ENCODE assay signal across 8 cellular contexts in the genomic region with DNA sequence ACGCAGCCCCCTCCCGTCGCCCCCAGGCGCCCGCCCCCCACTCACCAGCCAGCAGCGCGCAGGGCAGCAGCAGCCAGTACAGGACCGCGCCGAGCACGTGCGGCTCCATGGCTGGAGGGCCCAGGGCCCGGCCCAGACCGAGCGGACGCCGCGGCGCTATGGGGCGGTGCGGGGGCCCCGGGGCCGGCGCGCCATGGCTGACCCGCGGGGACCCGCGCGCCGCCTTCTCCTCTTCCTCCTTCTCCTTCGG. TPM values are rescaled to one million over a fixed set of nuclear protein-coding genes. Genes with fewer than 3 reads are reported as not detected.
DNase-seq lines count a peak whose midpoint lies in the region; ATAC-seq and TF ChIP-seq lines count a peak whose summit lies in the region.

No MANE protein-coding gene starts in this region.

- H3K27ac Mint-ChIP-seq in activated naive CD8-positive, alpha-beta T cell treated with anti-CD3 and anti-CD28 coated beads, Interleukin-2, amount 10 ng/mL, durations not matched to agents 7 days and 5 days: no peak overlapping the region

- no peaks in the 10 kb centered on the region for H3K27me3 ChIP-seq in iPS-18a (ENCODE audit: control insufficient read depth, insufficient read depth, low read length)
- no peaks in the 10 kb centered on the region for H3K27me3 ChIP-seq in stomach

- H3K27ac ChIP-seq in HEK293 (ENCODE audit: extremely low read depth, low read depth, low read length): peak overlapping the region; percentile 76; the same call in 1 of the 2 replicates
- no peak overlapping the region for H3K27ac ChIP-seq in iPS-18a (ENCODE audit: low read length)
- H3K27ac ChIP-seq in stomach: peak overlapping the region; percentile 72 to 98 (median 90)

- 0 to 1% (median 0%) methylated on average over 4 to 32 of the region's 32 CpGs for WGBS in stomach, 5 donors

- H3K4me1 Mint-ChIP-seq in activated naive CD8-positive, alpha-beta T cell treated with anti-CD3 and anti-CD28 coated beads, Interleukin-2, amount 10 ng/mL, durations not matched to agents 7 days and 5 days: peaks cover 39% of the 10 kb centered on the region

- DNase-seq in activated naive CD8-positive, alpha-beta T cell treated with anti-CD3 and anti-CD28 coated beads, Interleukin-2, amount 10 ng/mL, durations not matched to agents 7 days and 5 days: no peak
- DNase-seq in stomach (no peak), NOMO-1 treated with dmso at 0.1 percent for 144 hours (lab: John Stamatoyannopoulos, UW; ENCODE audit: unreplicated experiment) (no peak), NCI-H2227 (lab: John Stamatoyannopoulos, UW; ENCODE audit: unreplicated experiment) (no peak), cerebellum (ENCODE audit: low spot score) (no peak)

- H3K36me3 ChIP-seq in HEK293 (ENCODE audit: control insufficient read depth in 2 of 2, insufficient read depth in 1 of 2, low read length in 2 of 2) (no peaks in the 10 kb centered on the region), iPS-18a (ENCODE audit: control insufficient read depth, low read depth, low read length) (no peaks in the 10 kb centered on the region), stomach (no peaks in the 10 kb centered on the region)

- CTCF ChIA-PET in HEK293 (lab: Yijun Ruan, JAX): interaction anchor here (0.6 to 1.6 kb wide), 4 partner anchors 10 to 869 kb away, joined by 3 to 5 read pairs (median 4); no protein-coding TSS in a partner anchor

- no peak for TF ChIP-seq POLR2A in stomach (IDR thresholded peaks at IDR 0.05)

- no peaks in the 10 kb centered on the region for H3K36me3 Mint-ChIP-seq in activated naive CD8-positive, alpha-beta T cell treated with anti-CD3 and anti-CD28 coated beads, Interleukin-2, amount 10 ng/mL, durations not matched to agents 7 days and 5 days

- POLR2A ChIA-PET in HEK293 (lab: Yijun Ruan, JAX): interaction anchor here (1.0 to 6.7 kb wide), 11 partner anchors 11 to 215 kb away, joined by 3 to 97 read pairs (median 5); a partner anchor contains a TSS
- POLR2A ChIA-PET in activated naive CD8-positive, alpha-beta T cell treated with anti-CD3 and anti-CD28 coated beads, Interleukin-2, amount 10 ng/mL, durations not matched to agents 7 days and 5 days (lab: Charles Lee): interaction anchor here (0.7 to 2.3 kb wide), 7 partner anchors 9 to 48 kb away, joined by 3 to 14 read pairs (median 5); a partner anchor contains a TSS

- peaks cover 25% of the 10 kb centered on the region for H3K4me1 ChIP-seq in HEK293 (ENCODE audit: control insufficient read depth, insufficient read depth, low read length)
- peaks cover 5% of the 10 kb centered on the region for H3K4me1 ChIP-seq in iPS-18a (ENCODE audit: control insufficient read depth, low read depth, low read length)
- peaks cover 46 to 57% (median 51%) of the 10 kb centered on the region in 4 donors for H3K4me1 ChIP-seq in stomach

- intact Hi-C loops in stomach (cut with DNase I; ENCODE audit: low total_unique reads): loop anchor here (5.0 kb wide), 1 partner anchor 42 kb away; no protein-coding TSS in a partner anchor

- H3K4me3 ChIP-seq in HEK293 (ENCODE audit: low read depth, low read length) (peak overlapping the region; percentile 53), iPS-18a (ENCODE audit: low read length) (peak overlapping the region; percentile 52), stomach (peak overlapping the region; percentile 70 to 89 (median 80))

- TF ChIP-seq CTCF in HEK293 (tag by site-specific recombination; IDR thresholded peaks at IDR 0.05): no peak
- no peak for TF ChIP-seq CTCF in stomach (IDR thresholded peaks at IDR 0.05)

- no peaks in the 10 kb centered on the region for H3K27me3 Mint-ChIP-seq in activated naive CD8-positive, alpha-beta T cell treated with anti-CD3 and anti-CD28 coated beads, Interleukin-2, amount 10 ng/mL, durations not matched to agents 7 days and 5 days

- no peak for TF ChIP-seq EP300 in stomach (IDR thresholded peaks at IDR 0.05)

- no peaks in the 10 kb centered on the region for H3K9me3 ChIP-seq in HEK293 (ENCODE audit: control insufficient read depth, insufficient read depth, low read depth, low read length)
- no peaks in the 10 kb centered on the region for H3K9me3 ChIP-seq in iPS-18a (ENCODE audit: control insufficient read depth, low read depth, low read length)
- no peaks in the 10 kb centered on the region for H3K9me3 ChIP-seq in stomach

- peak; percentile 6 for ATAC-seq in activated naive CD8-positive, alpha-beta T cell treated with anti-CD3 and anti-CD28 coated beads, Interleukin-2, amount 10 ng/mL, durations not matched to agents 7 days and 5 days (ENCODE audit: low read depth)
- ATAC-seq in HG03520 (IDR thresholded peaks at IDR 0.05; ENCODE audit: unreplicated experiment): no peak

- H3K9ac ChIP-seq in iPS-18a (ENCODE audit: low read length): peak overlapping the region; percentile 56

- no peaks in the 10 kb centered on the region for H3K9me3 Mint-ChIP-seq in activated naive CD8-positive, alpha-beta T cell treated with anti-CD3 and anti-CD28 coated beads, Interleukin-2, amount 10 ng/mL, durations not matched to agents 7 days and 5 days

- peak overlapping the region; percentile 13 for H3K4me3 Mint-ChIP-seq in activated naive CD8-positive, alpha-beta T cell treated with anti-CD3 and anti-CD28 coated beads, Interleukin-2, amount 10 ng/mL, durations not matched to agents 7 days and 5 days

TF ChIP-seq in HEK293, 187 proteins besides CTCF, POLR2A, EP300 and RAD21:
- TF ChIP-seq FEZF1 (tag by site-specific recombination; IDR thresholded peaks at IDR 0.05) (no peak), ZBTB48 (tag by site-specific recombination; IDR thresholded peaks at IDR 0.05) (no peak), ZFP41 (tag by site-specific recombination; IDR thresholded peaks at IDR 0.05; ENCODE audit: borderline replicate concordance) (no peak), ZNF121 (tag by site-specific recombination; IDR thresholded peaks at IDR 0.05) (no peak), ZNF76 (tag by site-specific recombination; IDR thresholded peaks at IDR 0.05; ENCODE audit: borderline replicate concordance, low read depth) (no peak), BCL11B (tag by site-specific recombination; IDR thresholded peaks at IDR 0.05; ENCODE audit: low read depth) (no peak), ZBTB21 (tag by site-specific recombination; IDR thresholded peaks at IDR 0.05) (no peak), ZFP69B (tag by site-specific recombination; IDR thresholded peaks at IDR 0.05) (no peak), ZNF571 (tag by site-specific recombination; IDR thresholded peaks at IDR 0.05) (no peak), ZFHX2 (tag by site-specific recombination; conservative IDR thresholded peaks at IDR 0.05) (no peak), OVOL3 (tag by site-specific recombination; IDR thresholded peaks at IDR 0.05) (no peak), ZNF510 (tag by site-specific recombination; IDR thresholded peaks at IDR 0.05; ENCODE audit: insufficient replicate concordance) (no peak), SCRT1 (tag by site-specific recombination; IDR thresholded peaks at IDR 0.05; ENCODE audit: borderline replicate concordance) (no peak), ZNF560 (tag by site-specific recombination; IDR thresholded peaks at IDR 0.05; ENCODE audit: borderline replicate concordance) (no peak)
- TF ChIP-seq, protein P1, sequence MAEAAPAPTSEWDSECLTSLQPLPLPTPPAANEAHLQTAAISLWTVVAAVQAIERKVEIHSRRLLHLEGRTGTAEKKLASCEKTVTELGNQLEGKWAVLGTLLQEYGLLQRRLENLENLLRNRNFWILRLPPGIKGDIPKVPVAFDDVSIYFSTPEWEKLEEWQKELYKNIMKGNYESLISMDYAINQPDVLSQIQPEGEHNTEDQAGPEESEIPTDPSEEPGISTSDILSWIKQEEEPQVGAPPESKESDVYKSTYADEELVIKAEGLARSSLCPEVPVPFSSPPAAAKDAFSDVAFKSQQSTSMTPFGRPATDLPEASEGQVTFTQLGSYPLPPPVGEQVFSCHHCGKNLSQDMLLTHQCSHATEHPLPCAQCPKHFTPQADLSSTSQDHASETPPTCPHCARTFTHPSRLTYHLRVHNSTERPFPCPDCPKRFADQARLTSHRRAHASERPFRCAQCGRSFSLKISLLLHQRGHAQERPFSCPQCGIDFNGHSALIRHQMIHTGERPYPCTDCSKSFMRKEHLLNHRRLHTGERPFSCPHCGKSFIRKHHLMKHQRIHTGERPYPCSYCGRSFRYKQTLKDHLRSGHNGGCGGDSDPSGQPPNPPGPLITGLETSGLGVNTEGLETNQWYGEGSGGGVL (tag by site-specific recombination; IDR thresholded peaks at IDR 0.05): no peak
- TF ChIP-seq, protein P2, sequence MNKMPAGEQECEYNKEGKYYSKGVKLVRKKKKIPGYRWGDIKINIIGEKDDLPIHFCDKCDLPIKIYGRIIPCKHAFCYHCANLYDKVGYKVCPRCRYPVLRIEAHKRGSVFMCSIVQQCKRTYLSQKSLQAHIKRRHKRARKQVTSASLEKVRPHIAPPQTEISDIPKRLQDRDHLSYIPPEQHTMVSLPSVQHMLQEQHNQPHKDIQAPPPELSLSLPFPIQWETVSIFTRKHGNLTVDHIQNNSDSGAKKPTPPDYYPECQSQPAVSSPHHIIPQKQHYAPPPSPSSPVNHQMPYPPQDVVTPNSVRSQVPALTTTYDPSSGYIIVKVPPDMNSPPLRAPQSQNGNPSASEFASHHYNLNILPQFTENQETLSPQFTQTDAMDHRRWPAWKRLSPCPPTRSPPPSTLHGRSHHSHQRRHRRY (tag by site-specific recombination; IDR thresholded peaks at IDR 0.05): no peak

RNA-seq across cellular contexts. Expression of a gene that starts 0.2 kb away (rescaled TPM):
- 100 to 1,000 TPM; 206 to 220 TPM for total RNA-seq in activated naive CD8-positive, alpha-beta T cell treated with anti-CD3 and anti-CD28 coated beads, Interleukin-2, amount 10 ng/mL, durations not matched to agents 7 days and 5 days
- total RNA-seq in stomach: 100 to 1,000 TPM in 4 of 5 donors, 10 to 100 TPM in 1; 81.7 to 171 (median 128) TPM
- polyA plus RNA-seq in stomach: 100 to 1,000 TPM in 1 of 3 donors, 10 to 100 TPM in 2; 43.7 to 153 (median 49.1) TPM
- 9.9 TPM for total RNA-seq in cerebellum

RNA-seq across cellular contexts. Expression of a gene that starts 18.8 kb away (rescaled TPM):
- total RNA-seq in activated naive CD8-positive, alpha-beta T cell treated with anti-CD3 and anti-CD28 coated beads, Interleukin-2, amount 10 ng/mL, durations not matched to agents 7 days and 5 days: 100 to 1,000 TPM; 135 to 140 TPM
- total RNA-seq in stomach (100 to 1,000 TPM in 1 of 5 donors, 10 to 100 TPM in 1, 1 to 10 TPM in 3; 1.5 to 147 (median 8.7) TPM), cerebellum (7.9 TPM)
- 1 to 10 TPM; 3.2 to 5.2 (median 4.1) TPM for polyA plus RNA-seq in stomach

RNA-seq across cellular contexts. Expression of a gene that starts 26.9 kb away (rescaled TPM):
- 100 to 1,000 TPM; 124 to 139 TPM for total RNA-seq in activated naive CD8-positive, alpha-beta T cell treated with anti-CD3 and anti-CD28 coated beads, Interleukin-2, amount 10 ng/mL, durations not matched to agents 7 days and 5 days
- total RNA-seq in stomach (100 to 1,000 TPM in 2 of 5 donors, 10 to 100 TPM in 3; 18.1 to 340 (median 85.3) TPM), cerebellum (10.9 TPM)
- 100 to 1,000 TPM; 224 to 250 (median 241) TPM for polyA plus RNA-seq in stomach
